ENCODE assay signal across 8 cellular contexts in genomic region chr11:65662802-65663633, GRCh38. TPM values are rescaled to one million over a fixed set of nuclear protein-coding genes. Genes with fewer than 3 reads are reported as not detected.
DNase-seq lines count a peak whose midpoint lies in the region; ATAC-seq and TF ChIP-seq lines count a peak whose summit lies in the region.

TSS of gene RELA (minus strand) at chr11:65662916. CDS start at chr11:65662832, 84 bp downstream.

- no peaks in the 10 kb centered on the region for H3K27me3 Mint-ChIP-seq in activated naive CD4-positive, alpha-beta T cell treated with anti-CD3 and anti-CD28 coated beads, Interleukin-2, amount 10 ng/mL, durations not matched to agents 7 days and 5 days

- H3K36me3 Mint-ChIP-seq in activated naive CD4-positive, alpha-beta T cell treated with anti-CD3 and anti-CD28 coated beads, Interleukin-2, amount 10 ng/mL, durations not matched to agents 7 days and 5 days = peaks cover 29% of the 10 kb centered on the region

- DNase-seq in GDM1 (lab: John Stamatoyannopoulos, UW) (peak; percentile 90), H7 (peak; percentile 99), M059J (ENCODE audit: low read depth) (peak; percentile 85), SK-N-MC (ENCODE audit: low read depth, low spot score) (no peak), germinal center (ENCODE audit: low spot score) (peak; percentile 92), omental fat pad (ENCODE audit: low spot score) (peak; percentile 90)
- DNase-seq in activated naive CD4-positive, alpha-beta T cell treated with anti-CD3 and anti-CD28 coated beads, Interleukin-2, amount 10 ng/mL, durations not matched to agents 7 days and 5 days = peak; percentile 91

- H3K36me3 ChIP-seq in H7 (replicated peaks; ENCODE audit: control insufficient read depth, insufficient read depth, low read length) = peaks cover 27% of the 10 kb centered on the region
- peaks cover 31% of the 10 kb centered on the region for H3K36me3 ChIP-seq in SK-N-MC (ENCODE audit: insufficient read depth, low read length)

- H3K9me3 Mint-ChIP-seq in activated naive CD4-positive, alpha-beta T cell treated with anti-CD3 and anti-CD28 coated beads, Interleukin-2, amount 10 ng/mL, durations not matched to agents 7 days and 5 days = no peaks in the 10 kb centered on the region

- H3K4me3 ChIP-seq in H7 (ENCODE audit: insufficient read depth, low read depth, low read length) (peak within 1 kb of the TSS; percentile 75), SK-N-MC (peak within 1 kb of the TSS; percentile 99)

- TF ChIP-seq CTCF in omental fat pad (IDR thresholded peaks at IDR 0.05) = no peak

- peak within 1 kb of the TSS; percentile 87 for H3K4me3 Mint-ChIP-seq in activated naive CD4-positive, alpha-beta T cell treated with anti-CD3 and anti-CD28 coated beads, Interleukin-2, amount 10 ng/mL, durations not matched to agents 7 days and 5 days

- peak; percentile 92 for ATAC-seq in omental fat pad (ENCODE audit: low FRiP score)

- H3K27ac Mint-ChIP-seq in activated naive CD4-positive, alpha-beta T cell treated with anti-CD3 and anti-CD28 coated beads, Interleukin-2, amount 10 ng/mL, durations not matched to agents 7 days and 5 days = peak within 1 kb of the TSS; percentile 92

- H3K9ac ChIP-seq in SK-N-MC (ENCODE audit: insufficient read length) = peak within 1 kb of the TSS; percentile 88

- no peaks in the 10 kb centered on the region for H3K9me3 ChIP-seq in SK-N-MC (ENCODE audit: low read depth, low read length)

- CTCF ChIA-PET in activated naive CD4-positive, alpha-beta T cell treated with anti-CD3 and anti-CD28 coated beads, Interleukin-2, amount 10 ng/mL, durations not matched to agents 7 days and 5 days (lab: Charles Lee) = interaction anchor here (0.7 to 1.6 kb wide), 5 partner anchors 9 to 117 kb away, joined by 3 to 5 read pairs (median 3); partner anchors contain the start of gene KAT5

- peaks cover 41% of the 10 kb centered on the region for H3K4me1 Mint-ChIP-seq in activated naive CD4-positive, alpha-beta T cell treated with anti-CD3 and anti-CD28 coated beads, Interleukin-2, amount 10 ng/mL, durations not matched to agents 7 days and 5 days

- H3K27me3 ChIP-seq in H7 (ENCODE audit: control insufficient read depth, insufficient read depth, low read length) = no peaks in the 10 kb centered on the region

- peak within 1 kb of the TSS; percentile 68 for H3K27ac ChIP-seq in SK-N-MC
- H3K27ac ChIP-seq in temporal lobe (ENCODE audit: low read depth, low read length) = peak within 1 kb of the TSS; percentile 98

RNA-seq across cellular contexts. Expression of gene RELA, which starts in this region (rescaled TPM):
- total RNA-seq in H7 (2014; rRNA removed; shearing (Covaris generic)) = 17.7 and 28.4 TPM in 2 replicates
- total RNA-seq in M059J (2014; rRNA removed; shearing (Covaris generic)) = 37.2 and 49.1 TPM in 2 replicates
- total RNA-seq in omental fat pad (10 to 100 TPM; 37.8 to 72.7 (median 46.8) TPM), temporal lobe (9.8 TPM)
